1 cellular context compared by ENCODE assay signal in genomic region chr1:29122662-29122986, GRCh38.
TF ChIP-seq lines count a peak whose summit lies in the region.

No MANE protein-coding gene starts in this region.

TF ChIP-seq in HepG2, 621 proteins besides CTCF, POLR2A, EP300 and RAD21:
- peak; percentile 8; the same call in 1 of the 2 replicates for TF ChIP-seq ZFP91 (CRISPR knock-in tag; IDR thresholded peaks at IDR 0.05; ENCODE audit: borderline replicate concordance)
- TF ChIP-seq ZNF564 (CRISPR knock-in tag; IDR thresholded peaks at IDR 0.05) = no peak
- TF ChIP-seq AGO2 (optimal IDR thresholded peaks at IDR 0.05; ENCODE audit: low read depth, low read length) = peak; percentile 8
- 0 out of 2 replicates have a peak, but pooled peaks have one; percentile 6 for TF ChIP-seq ZNF768 (CRISPR knock-in tag; IDR thresholded peaks at IDR 0.05)
TF ChIP-seq in HepG2: peak in this region for 3.
